8 cellular contexts compared by ENCODE assay signal in the genomic region with DNA sequence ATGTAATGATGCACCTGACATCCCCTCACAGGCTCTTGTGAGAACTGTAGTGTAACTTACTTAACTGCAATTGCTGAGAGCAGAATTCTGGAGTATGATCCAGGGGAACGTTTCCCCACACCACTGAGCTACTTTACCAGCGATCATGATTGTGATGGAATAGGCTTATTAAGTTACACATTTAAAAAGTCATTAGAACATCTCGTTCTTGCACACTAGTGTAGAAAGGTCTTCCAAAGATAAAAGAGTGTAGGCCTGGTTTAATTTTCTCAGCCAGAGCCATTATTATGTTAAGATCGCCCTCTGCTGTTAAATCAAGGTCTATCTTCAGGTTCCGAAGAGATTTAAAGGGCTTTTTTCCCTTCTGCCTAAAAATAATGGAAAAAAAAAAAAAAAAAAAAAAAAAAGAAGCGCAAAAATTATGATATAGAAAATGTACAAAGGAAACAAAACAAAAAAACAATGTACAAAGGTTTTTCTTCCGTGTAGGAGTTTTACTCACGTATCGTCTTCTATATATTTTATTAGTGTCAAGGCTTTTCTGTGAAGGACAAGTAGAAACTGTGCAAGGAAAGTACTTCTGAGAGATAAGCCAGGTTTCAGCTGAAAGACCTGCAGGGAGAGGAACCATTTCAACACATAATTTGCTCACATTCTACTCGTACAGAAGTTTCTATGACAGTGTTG. TPM values are rescaled to one million over a fixed set of nuclear protein-coding genes. Genes with fewer than 3 reads are reported as not detected.
DNase-seq lines count a peak whose midpoint lies in the region; ATAC-seq, FAIRE-seq and TF ChIP-seq lines count a peak whose summit lies in the region.

No MANE protein-coding gene starts in this region.

- no peak overlapping the region for H3K27ac Mint-ChIP-seq in activated CD4-positive, alpha-beta T cell treated with anti-CD3 and anti-CD28 coated beads, Interleukin-2, amount 10 ng/mL, durations not matched to agents 24 days and 14 days
- no peak overlapping the region for H3K27ac Mint-ChIP-seq in activated CD4-positive, alpha-beta T cell treated with anti-CD3 and anti-CD28 coated beads for 36 hours

- no peaks in the 10 kb centered on the region for H3K79me2 ChIP-seq in neural cell (replicated peaks; ENCODE audit: insufficient read depth, low read length)

- H3K36me3 Mint-ChIP-seq in activated CD4-positive, alpha-beta T cell treated with anti-CD3 and anti-CD28 coated beads, Interleukin-2, amount 10 ng/mL, durations not matched to agents 24 days and 14 days (ENCODE audit: low read depth) = peaks cover 17% of the 10 kb centered on the region
- H3K36me3 Mint-ChIP-seq in activated CD4-positive, alpha-beta T cell treated with anti-CD3 and anti-CD28 coated beads for 36 hours (ENCODE audit: low read depth) = peaks cover 15% of the 10 kb centered on the region
- peaks cover 24% of the 10 kb centered on the region for H3K36me3 Mint-ChIP-seq in activated T-cell treated with anti-CD3 and anti-CD28 coated beads, Interleukin-2, amount 50 U/mL, for 4 hours (ENCODE audit: insufficient read depth)

- no peak overlapping the region for H3K4me2 ChIP-seq in neural cell (ENCODE audit: low read length)

- POLR2A ChIA-PET in activated CD4-positive, alpha-beta T cell treated with anti-CD3 and anti-CD28 coated beads for 36 hours (lab: Charles Lee) = no interaction called here

- H3K36me3 ChIP-seq in neural cell (ENCODE audit: insufficient read depth, low read length) = peaks cover 23% of the 10 kb centered on the region

- no peaks in the 10 kb centered on the region for H3K9me2 ChIP-seq in neural cell (ENCODE audit: insufficient read depth, low read length)

- H3K4me3 Mint-ChIP-seq in activated CD4-positive, alpha-beta T cell treated with anti-CD3 and anti-CD28 coated beads, Interleukin-2, amount 10 ng/mL, durations not matched to agents 24 days and 14 days = no peak overlapping the region
- no peak overlapping the region for H3K4me3 Mint-ChIP-seq in activated CD4-positive, alpha-beta T cell treated with anti-CD3 and anti-CD28 coated beads for 36 hours
- no peak overlapping the region for H3K4me3 Mint-ChIP-seq in activated T-cell treated with anti-CD3 and anti-CD28 coated beads, Interleukin-2, amount 50 U/mL, for 4 hours

- TF ChIP-seq RAD21 in neural cell (conservative IDR thresholded peaks at IDR 0.05) = peak; percentile 80

- H3K4me3 ChIP-seq in neural cell (ENCODE audit: low read length) = no peak overlapping the region

- no peaks in the 10 kb centered on the region for H3K27me3 Mint-ChIP-seq in activated CD4-positive, alpha-beta T cell treated with anti-CD3 and anti-CD28 coated beads, Interleukin-2, amount 10 ng/mL, durations not matched to agents 24 days and 14 days
- no peaks in the 10 kb centered on the region for H3K27me3 Mint-ChIP-seq in activated CD4-positive, alpha-beta T cell treated with anti-CD3 and anti-CD28 coated beads for 36 hours
- no peaks in the 10 kb centered on the region for H3K27me3 Mint-ChIP-seq in activated T-cell treated with anti-CD3 and anti-CD28 coated beads, Interleukin-2, amount 50 U/mL, for 4 hours (ENCODE audit: low read depth)

- peak; percentile 73 for TF ChIP-seq CTCF in neural cell (IDR thresholded peaks at IDR 0.05; ENCODE audit: poor library complexity, severe bottlenecking)

- no peak overlapping the region for H3K27ac ChIP-seq in neural cell (ENCODE audit: low read length)

- H4K20me1 ChIP-seq in neural cell (ENCODE audit: insufficient read depth) = no peaks in the 10 kb centered on the region

- H3K4me1 Mint-ChIP-seq in activated CD4-positive, alpha-beta T cell treated with anti-CD3 and anti-CD28 coated beads, Interleukin-2, amount 10 ng/mL, durations not matched to agents 24 days and 14 days = no peaks in the 10 kb centered on the region
- no peaks in the 10 kb centered on the region for H3K4me1 Mint-ChIP-seq in activated CD4-positive, alpha-beta T cell treated with anti-CD3 and anti-CD28 coated beads for 36 hours
- no peaks in the 10 kb centered on the region for H3K4me1 Mint-ChIP-seq in activated T-cell treated with anti-CD3 and anti-CD28 coated beads, Interleukin-2, amount 50 U/mL, for 4 hours (ENCODE audit: low read depth)

- no peaks in the 10 kb centered on the region for H3K27me3 ChIP-seq in neural cell (ENCODE audit: insufficient read depth, low read depth, low read length)

- no peak for ATAC-seq in activated CD4-positive, alpha-beta T cell treated with anti-CD3 and anti-CD28 coated beads for 36 hours
- ATAC-seq in activated T-cell treated with anti-CD3 and anti-CD28 coated beads, Interleukin-2, amount 50 U/mL, for 4 hours = no peak

- intact Hi-C loops in activated CD4-positive, alpha-beta T cell treated with anti-CD3 and anti-CD28 coated beads, Interleukin-2, amount 10 ng/mL, durations not matched to agents 24 days and 14 days (cut with micrococcal nuclease) = loop anchor here (1.0 kb wide), 1 partner anchor 215 kb away; no protein-coding TSS in a partner anchor
- intact Hi-C loops in activated CD4-positive, alpha-beta T cell treated with anti-CD3 and anti-CD28 coated beads for 36 hours (cut with DNase I, micrococcal nuclease) = loop anchor here (1.0 kb wide), 1 partner anchor 215 kb away; no protein-coding TSS in a partner anchor

- H2AFZ ChIP-seq in neural cell (ENCODE audit: low read depth, low read length) = no peak overlapping the region

- H3K9me3 Mint-ChIP-seq in activated CD4-positive, alpha-beta T cell treated with anti-CD3 and anti-CD28 coated beads, Interleukin-2, amount 10 ng/mL, durations not matched to agents 24 days and 14 days = no peaks in the 10 kb centered on the region
- H3K9me3 Mint-ChIP-seq in activated CD4-positive, alpha-beta T cell treated with anti-CD3 and anti-CD28 coated beads for 36 hours (ENCODE audit: low read depth) = no peaks in the 10 kb centered on the region
- H3K9me3 Mint-ChIP-seq in activated T-cell treated with anti-CD3 and anti-CD28 coated beads, Interleukin-2, amount 50 U/mL, for 4 hours = no peaks in the 10 kb centered on the region

- CTCF ChIA-PET in activated CD4-positive, alpha-beta T cell treated with anti-CD3 and anti-CD28 coated beads for 36 hours (lab: Charles Lee) = interaction anchor here (1.1 to 4.0 kb wide), 5 partner anchors 11 to 216 kb away, joined by 3 to 32 read pairs (median 4); no protein-coding TSS in a partner anchor

- H3F3A ChIP-seq in neural cell (ENCODE audit: insufficient read depth, low read length, poor library complexity, severe bottlenecking) = no peaks in the 10 kb centered on the region

- DNase-seq in activated CD4-positive, alpha-beta T cell treated with anti-CD3 and anti-CD28 coated beads, Interleukin-2, amount 10 ng/mL, durations not matched to agents 24 days and 14 days = peak; percentile 59
- no peak for DNase-seq in activated CD4-positive, alpha-beta T cell treated with anti-CD3 and anti-CD28 coated beads for 36 hours
- DNase-seq in NCI-H446 (lab: John Stamatoyannopoulos, UW) = peak; percentile 18 to 50
- no peak for DNase-seq in 8988T
- no peak for DNase-seq in NCI-H1930 (lab: John Stamatoyannopoulos, UW)
- DNase-seq in activated T-cell treated with anti-CD3 and anti-CD28 coated beads, Interleukin-2, amount 50 U/mL, for 4 hours = no peak

- FAIRE-seq in endometrium (lab: Jason Lieb, UNC) = peak; percentile 94

- H3K9me3 ChIP-seq in neural cell (ENCODE audit: low read length) = no peaks in the 10 kb centered on the region

- TF ChIP-seq EP300 in neural cell (conservative IDR thresholded peaks at IDR 0.05; ENCODE audit: poor library complexity, severe bottlenecking) = no peak

- H3K9ac ChIP-seq in neural cell (ENCODE audit: low read length) = no peak overlapping the region

TF ChIP-seq in neural cell, 6 proteins besides CTCF, POLR2A, EP300 and RAD21:
- TF ChIP-seq SMC3 (conservative IDR thresholded peaks at IDR 0.05; ENCODE audit: poor library complexity) = peak; percentile 84
- no peak for TF ChIP-seq MXI1 (conservative IDR thresholded peaks at IDR 0.05; ENCODE audit: poor library complexity, severe bottlenecking)

RNA-seq across cellular contexts. Expression of a gene that starts 18.6 kb away (rescaled TPM):
- 0.82 and 1.1 TPM in 2 replicates for total RNA-seq in activated CD4-positive, alpha-beta T cell treated with anti-CD3 and anti-CD28 coated beads, Interleukin-2, amount 10 ng/mL, durations not matched to agents 24 days and 14 days
- total RNA-seq in activated CD4-positive, alpha-beta T cell treated with anti-CD3 and anti-CD28 coated beads for 36 hours = under 1 TPM; 0.80 to 0.88 TPM
- 1.8 and 2.2 TPM in 2 replicates for polyA plus RNA-seq in neural cell
- 2.9 and 3.9 TPM in 2 replicates for polyA minus RNA-seq in neural cell
- under 1 TPM; 0.45 to 0.96 (median 0.57) TPM for total RNA-seq in activated T-cell treated with anti-CD3 and anti-CD28 coated beads, Interleukin-2, amount 50 U/mL, for 4 hours

RNA-seq across cellular contexts. Expression of a gene that starts 24.1 kb away (rescaled TPM):
- not detected in 2 replicates for total RNA-seq in activated CD4-positive, alpha-beta T cell treated with anti-CD3 and anti-CD28 coated beads, Interleukin-2, amount 10 ng/mL, durations not matched to agents 24 days and 14 days
- total RNA-seq in activated CD4-positive, alpha-beta T cell treated with anti-CD3 and anti-CD28 coated beads for 36 hours = not detected
- polyA plus RNA-seq in neural cell = not detected in 2 replicates
- not detected in 2 replicates for polyA minus RNA-seq in neural cell
- not detected for total RNA-seq in activated T-cell treated with anti-CD3 and anti-CD28 coated beads, Interleukin-2, amount 50 U/mL, for 4 hours

RNA-seq across cellular contexts. Expression of a gene that starts 25.1 kb away (rescaled TPM):
- total RNA-seq in activated CD4-positive, alpha-beta T cell treated with anti-CD3 and anti-CD28 coated beads, Interleukin-2, amount 10 ng/mL, durations not matched to agents 24 days and 14 days = 6.5 and 7.5 TPM in 2 replicates
- 10 to 100 TPM; 10.2 TPM for total RNA-seq in activated CD4-positive, alpha-beta T cell treated with anti-CD3 and anti-CD28 coated beads for 36 hours
- 146 and 166 TPM in 2 replicates for polyA plus RNA-seq in neural cell
- polyA minus RNA-seq in neural cell = 121 and 135 TPM in 2 replicates
- 1 to 10 TPM; 4.2 to 7.0 (median 5.0) TPM for total RNA-seq in activated T-cell treated with anti-CD3 and anti-CD28 coated beads, Interleukin-2, amount 50 U/mL, for 4 hours

Comparison
In these comparisons a context has a peak if more than half of its experiments do, and no peak if none do; other contexts are left out.
1. DNase-seq: peak in activated CD4-positive, alpha-beta T cell treated with anti-CD3 and anti-CD28 coated beads, Interleukin-2, amount 10 ng/mL, durations not matched to agents 24 days and 14 days (single experiment) and NCI-H446 (2 of 2); none in activated CD4-positive, alpha-beta T cell treated with anti-CD3 and anti-CD28 coated beads for 36 hours (single experiment), 8988T (single experiment), NCI-H1930 (0 of 2) and activated T-cell treated with anti-CD3 and anti-CD28 coated beads, Interleukin-2, amount 50 U/mL, for 4 hours (single experiment).